Comparison of ENCODE assay signal across 19 cellular contexts in the genomic region with DNA sequence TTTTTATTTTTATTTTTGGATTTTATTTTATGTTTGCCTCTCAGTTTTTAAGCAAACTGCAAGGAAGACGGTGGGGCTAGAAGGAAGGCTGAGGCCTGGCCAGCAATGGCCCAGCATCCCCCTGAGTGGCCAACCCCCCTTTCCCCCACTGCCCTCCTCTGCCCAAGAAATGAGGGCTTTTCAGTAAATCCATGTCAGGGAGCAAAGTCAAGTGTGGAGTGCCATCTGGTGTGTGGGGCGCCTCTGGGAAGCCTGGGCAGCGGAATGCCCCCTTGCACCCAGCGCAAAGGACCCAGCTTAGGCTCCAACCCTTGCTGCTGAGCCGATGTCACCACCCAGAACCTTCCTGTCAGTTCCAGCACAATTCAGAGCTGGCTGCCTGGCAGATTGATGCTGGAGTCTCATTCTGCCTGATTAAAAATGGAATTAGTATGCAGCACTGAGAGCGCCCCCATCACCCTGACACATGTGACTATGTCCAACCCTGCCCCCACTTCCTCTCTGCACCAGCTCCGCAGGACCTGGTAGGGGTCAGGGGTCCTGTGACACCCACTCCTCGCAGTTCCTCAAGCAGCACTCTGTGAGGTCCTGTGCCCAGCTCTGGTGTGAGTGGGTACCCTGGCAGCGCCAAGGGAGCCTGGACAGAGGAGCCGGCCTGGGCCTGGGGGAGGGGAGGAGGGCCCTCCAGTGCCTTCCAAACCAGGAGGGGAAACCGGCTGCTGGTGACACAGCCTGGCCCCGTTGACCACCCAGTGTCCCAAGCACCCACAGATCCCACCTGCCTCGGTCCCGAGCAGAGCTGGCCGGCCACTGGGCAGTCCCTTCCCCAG. TPM values are rescaled to one million over a fixed set of nuclear protein-coding genes. Genes with fewer than 3 reads are reported as not detected.
DNase-seq lines count a peak whose midpoint lies in the region; ATAC-seq, FAIRE-seq and TF ChIP-seq lines count a peak whose summit lies in the region.
"Had no signal": no experiment of that assay in that cellular context is flagged by ENCODE, and none has a peak within 500 bp of the region (broad histone marks: within the 10 kb centered on the region; RNA-seq: fewer than 3 reads in every experiment).

No MANE protein-coding gene starts in this region.

- no peak for FAIRE-seq in HepG2 (lab: Jason Lieb, UNC)
- FAIRE-seq: A549, GM12891 had no signal

- no peaks in the 10 kb centered on the region for H3K9me3 Mint-ChIP-seq in activated CD4-positive, alpha-beta memory T cell treated with anti-CD3 and anti-CD28 coated beads for 36 hours
- H3K9me3 Mint-ChIP-seq: CD4-positive, CD25-positive, alpha-beta regulatory T cell had no signal

- TF ChIP-seq CTCF in RWPE2 (IDR thresholded peaks at IDR 0.05; ENCODE audit: poor library complexity, severe bottlenecking) (no peak), HepG2 (CRISPR knock-in tag; IDR thresholded peaks at IDR 0.05) (no peak), sigmoid colon (IDR thresholded peaks at IDR 0.05) (no peak), left ventricle myocardium inferior (IDR thresholded peaks at IDR 0.05; ENCODE audit: borderline replicate concordance) (no peak)

- peak overlapping the region in 10 of 11 experiments; percentile 21 to 70 (median 64); a peak in 19 of 22 replicates for H3K4me2 ChIP-seq in BLaER1 treated with 17β-estradiol and CSF1 and Interleukin-3, amounts not matched to agents 10 nM and 100 nM
- no peak overlapping the region for H3K4me2 ChIP-seq in HepG2 (ENCODE audit: low read depth, low read length)
- H3K4me2 ChIP-seq: A549 had no signal

- H3K27me3 ChIP-seq in BLaER1 treated with 17β-estradiol and CSF1 and Interleukin-3, amounts not matched to agents 10 nM and 100 nM: no peaks in the 10 kb centered on the region
- H3K27me3 ChIP-seq in RWPE2 (ENCODE audit: insufficient read depth, poor library complexity, severe bottlenecking): no peaks in the 10 kb centered on the region
- peaks cover 0 to 37% of the 10 kb centered on the region in 2 experiments; a peak in 3 of 5 replicates for H3K27me3 ChIP-seq in HepG2 (ENCODE audit: control insufficient read depth in 1 of 2, insufficient read depth in 2 of 2, low read length in 2 of 2)
- H3K27me3 ChIP-seq in sigmoid colon: peaks cover 0 to 4% (median 0%) of the 10 kb centered on the region in 3 donors
- H3K27me3 ChIP-seq in left ventricle myocardium inferior (ENCODE audit: low read depth): peaks cover 38% of the 10 kb centered on the region

- no peak for TF ChIP-seq RAD21 in HepG2 (CRISPR knock-in tag; IDR thresholded peaks at IDR 0.05)

- H3K4me3 ChIP-seq in BLaER1 treated with 17β-estradiol and CSF1 and Interleukin-3, amounts not matched to agents 10 nM and 100 nM: no peak overlapping the region
- H3K4me3 ChIP-seq in RWPE2 (ENCODE audit: severe bottlenecking) (no peak overlapping the region), HepG2 (replicated peaks in 1 of 3; ENCODE audit: insufficient read depth in 1 of 3, low read depth in 2 of 3, low read length in 3 of 3) (no peak overlapping the region), sigmoid colon (no peak overlapping the region), left ventricle myocardium inferior (no peak overlapping the region)
- H3K4me3 ChIP-seq: A549 had no signal

- peak overlapping the region in 1 of 11 experiments; percentile 14; a peak in 1 of 22 replicates for H3K27ac ChIP-seq in BLaER1 treated with 17β-estradiol and CSF1 and Interleukin-3, amounts not matched to agents 10 nM and 100 nM
- H3K27ac ChIP-seq in RWPE2 (ENCODE audit: poor library complexity, severe bottlenecking) (no peak overlapping the region), HepG2 (ENCODE audit: extremely low read length, insufficient read depth, low read length) (no peak overlapping the region), sigmoid colon (no peak overlapping the region), left ventricle myocardium inferior (replicated peaks) (no peak overlapping the region)

- POLR2A ChIA-PET in HepG2 (lab: Yijun Ruan, JAX): no interaction called here
- POLR2A ChIA-PET in activated CD4-positive, alpha-beta memory T cell treated with anti-CD3 and anti-CD28 coated beads for 36 hours (lab: Charles Lee): no interaction called here

- ATAC-seq in RWPE2 (ENCODE audit: low read depth) (no peak), HepG2 (no peak)
- ATAC-seq: A549, HCT116 had no signal

- H3K36me3 ChIP-seq in BLaER1 treated with 17β-estradiol and CSF1 and Interleukin-3, amounts not matched to agents 10 nM and 100 nM: no peaks in the 10 kb centered on the region
- H3K36me3 ChIP-seq in RWPE2 (ENCODE audit: low read depth) (no peaks in the 10 kb centered on the region), HepG2 (replicated peaks in 1 of 2; ENCODE audit: control insufficient read depth in 1 of 2, insufficient read depth in 2 of 2, low read length in 2 of 2) (no peaks in the 10 kb centered on the region), sigmoid colon (no peaks in the 10 kb centered on the region), left ventricle myocardium inferior (no peaks in the 10 kb centered on the region)

- H3K4me3 Mint-ChIP-seq in activated CD4-positive, alpha-beta memory T cell treated with anti-CD3 and anti-CD28 coated beads for 36 hours: no peak overlapping the region
- H3K4me3 Mint-ChIP-seq: CD4-positive, CD25-positive, alpha-beta regulatory T cell had no signal

- BruUV-seq in HepG2 (replicated peaks; lab: Mats Ljungman, UMichigan): no TSS peak

- H4K20me1 ChIP-seq in BLaER1 treated with 17β-estradiol and CSF1 and Interleukin-3, amounts not matched to agents 10 nM and 100 nM: no peaks in the 10 kb centered on the region
- H4K20me1 ChIP-seq in HepG2 (ENCODE audit: insufficient read depth, low read length): no peaks in the 10 kb centered on the region; the same call in 1 of the 2 replicates

- TF ChIP-seq EP300 in HepG2 (IDR thresholded peaks at IDR 0.05; ENCODE audit: low read depth in 2 of 2, low read length in 2 of 2) (no peak), HepG2 (CRISPR knock-in tag; IDR thresholded peaks at IDR 0.05; ENCODE audit: borderline replicate concordance) (no peak), sigmoid colon (IDR thresholded peaks at IDR 0.05) (no peak)

- 47% methylated on average over 9 of the region's 15 CpGs for WGBS in HepG2 (ENCODE audit: low lambda C conversion rate)
- WGBS in sigmoid colon, 2 donors: 81% methylated on average over 15 of the region's 15 CpGs

- in situ Hi-C loops in HepG2 (cut with HindIII; ENCODE audit: extremely low pct_ligation_motif_present, low pct_unique_long_range_greater_than_20kb): no loop called here

- no peaks in the 10 kb centered on the region for H3K4me1 Mint-ChIP-seq in activated CD4-positive, alpha-beta memory T cell treated with anti-CD3 and anti-CD28 coated beads for 36 hours (ENCODE audit: low read depth)

- H3K9me3 ChIP-seq in BLaER1 treated with 17β-estradiol and CSF1 and Interleukin-3, amounts not matched to agents 10 nM and 100 nM (replicated peaks in 1 of 11): no peaks in the 10 kb centered on the region
- H3K9me3 ChIP-seq in RWPE2 (ENCODE audit: severe bottlenecking) (no peaks in the 10 kb centered on the region), HepG2 (ENCODE audit: low read length) (no peaks in the 10 kb centered on the region), sigmoid colon (no peaks in the 10 kb centered on the region), left ventricle myocardium inferior (replicated peaks) (no peaks in the 10 kb centered on the region)
- H3K9me3 ChIP-seq: A549 had no signal

- no peak overlapping the region for H3K9ac ChIP-seq in BLaER1 treated with 17β-estradiol and CSF1 and Interleukin-3, amounts not matched to agents 10 nM and 100 nM
- H3K9ac ChIP-seq in HepG2 (ENCODE audit: insufficient read depth, low read depth, low read length): no peak overlapping the region

- H3K4me1 ChIP-seq in BLaER1 treated with 17β-estradiol and CSF1 and Interleukin-3, amounts not matched to agents 10 nM and 100 nM: peaks cover 14 to 48% (median 42%) of the 10 kb centered on the region in 10 experiments
- H3K4me1 ChIP-seq in RWPE2 (ENCODE audit: insufficient read depth, poor library complexity, severe bottlenecking): no peaks in the 10 kb centered on the region
- peaks cover 33% of the 10 kb centered on the region for H3K4me1 ChIP-seq in HepG2 (ENCODE audit: insufficient read depth, low read length)
- H3K4me1 ChIP-seq in sigmoid colon: no peaks in the 10 kb centered on the region
- H3K4me1 ChIP-seq in left ventricle myocardium inferior: no peaks in the 10 kb centered on the region

- DNase-seq in RWPE2 (ENCODE audit: low spot score) (peak; percentile 35), HepG2 (ENCODE audit: low spot score) (no peak), sigmoid colon (peak; percentile 48), left ventricle myocardium inferior (no peak), DMS153 treated with DMSO at 0.1 percent for 48 hours (lab: John Stamatoyannopoulos, UW; ENCODE audit: unreplicated experiment) (no peak)
- no peak for DNase-seq in activated CD4-positive, alpha-beta memory T cell treated with anti-CD3 and anti-CD28 coated beads for 36 hours
- DNase-seq: CD4-positive, CD25-positive, alpha-beta regulatory T cell; DMS79; IMR-90; NCI-H1417; NCI-H1930; NCI-H2171 treated with DMSO at 0.1 percent for 48 hours had no signal

- H2AFZ ChIP-seq in HepG2 (ENCODE audit: low read length): no peak overlapping the region

- CTCF ChIA-PET in HepG2 (lab: Yijun Ruan, JAX; ENCODE audit: low intra/inter-chr PET ratio, low total read pairs): no interaction called here
- CTCF ChIA-PET in activated CD4-positive, alpha-beta memory T cell treated with anti-CD3 and anti-CD28 coated beads for 36 hours (lab: Charles Lee): no interaction called here

- no peak overlapping the region for H3K27ac Mint-ChIP-seq in activated CD4-positive, alpha-beta memory T cell treated with anti-CD3 and anti-CD28 coated beads for 36 hours
- H3K27ac Mint-ChIP-seq: CD4-positive, CD25-positive, alpha-beta regulatory T cell had no signal

- intact Hi-C loops in HepG2 (cut with micrococcal nuclease; ENCODE audit: unreplicated experiment): no loop called here
- intact Hi-C loops in sigmoid colon (cut with DNase I): no loop called here
- intact Hi-C loops in activated CD4-positive, alpha-beta memory T cell treated with anti-CD3 and anti-CD28 coated beads for 36 hours (cut with micrococcal nuclease): no loop called here
- intact Hi-C loops in left ventricle myocardium inferior (cut with micrococcal nuclease): no loop called here

- no peaks in the 10 kb centered on the region for H3K79me2 ChIP-seq in HepG2 (ENCODE audit: insufficient read depth, low read length)

- no peaks in the 10 kb centered on the region for H3K27me3 Mint-ChIP-seq in activated CD4-positive, alpha-beta memory T cell treated with anti-CD3 and anti-CD28 coated beads for 36 hours

- H3K36me3 Mint-ChIP-seq in activated CD4-positive, alpha-beta memory T cell treated with anti-CD3 and anti-CD28 coated beads for 36 hours: no peaks in the 10 kb centered on the region
- H3K36me3 Mint-ChIP-seq: CD4-positive, CD25-positive, alpha-beta regulatory T cell had no signal

- TF ChIP-seq POLR2A in HepG2 (IDR thresholded peaks at IDR 0.05; ENCODE audit: insufficient read depth in 1 of 2, low read depth in 2 of 2, low read length in 2 of 2): no peak
- no peak for TF ChIP-seq POLR2A in sigmoid colon (IDR thresholded peaks at IDR 0.05)

RNA-seq across cellular contexts. Expression of a gene that starts 9.2 kb away (rescaled TPM):
- not detected in 2 replicates for total RNA-seq in HepG2 (2016; rRNA removed; fragmentation: Illumina TruSeq; extraction: Trizol)
- not detected in 2 replicates for total RNA-seq in HepG2 (2016; cell fraction: cytosol; rRNA removed; fragmentation: Illumina TruSeq; extraction: Trizol; ENCODE audit: low read depth)
- total RNA-seq in HepG2 (2016; cell fraction: insoluble cytoplasmic fraction; rRNA removed; fragmentation: Illumina TruSeq; extraction: Trizol): not detected in 2 replicates
- total RNA-seq in HepG2 (2016; cell fraction: membrane; rRNA removed; fragmentation: Illumina TruSeq; extraction: Trizol): not detected in 2 replicates
- total RNA-seq in HepG2 (2016; cell fraction: nucleus; rRNA removed; fragmentation: Illumina TruSeq; extraction: Trizol): not detected in 2 replicates
- not detected in 2 replicates for polyA plus RNA-seq in HepG2 (2011; rRNA removed)
- polyA plus RNA-seq in HepG2 (2011; cell fraction: cytosol; rRNA removed): not detected in 2 replicates
- not detected in 2 replicates for polyA plus RNA-seq in HepG2 (2011; cell fraction: nucleus; rRNA removed)
- not detected in 2 replicates for polyA plus RNA-seq in HepG2 (2012)
- not detected in 2 replicates for polyA plus RNA-seq in HepG2 (2016; cell fraction: cytosol; fragmentation: Illumina TruSeq; extraction: Trizol; ENCODE audit: low read depth)
- polyA plus RNA-seq in HepG2 (2016; cell fraction: insoluble cytoplasmic fraction; fragmentation: Illumina TruSeq; extraction: Trizol; ENCODE audit: low read depth): not detected in 2 replicates
- polyA plus RNA-seq in HepG2 (2016; cell fraction: membrane; fragmentation: Illumina TruSeq; extraction: Trizol; ENCODE audit: low read depth): not detected in 2 replicates
- not detected in 2 replicates for polyA plus RNA-seq in HepG2 (2016; cell fraction: nucleus; fragmentation: Illumina TruSeq; extraction: Trizol; ENCODE audit: insufficient read depth, low read depth)
- 1.1 TPM in 1 of 2 replicates, not detected in the other for polyA minus RNA-seq in HepG2 (2011; rRNA and poly(A)+ RNA removed; ENCODE audit: low replicate concordance)
- polyA minus RNA-seq in HepG2 (2011; cell fraction: cytosol; rRNA and poly(A)+ RNA removed): not detected in 2 replicates
- not detected in 2 replicates for polyA minus RNA-seq in HepG2 (2011; cell fraction: nucleus; rRNA and poly(A)+ RNA removed)
- not detected for total RNA-seq in sigmoid colon
- polyA plus RNA-seq in sigmoid colon: under 1 TPM in 1 of 3 donors, not detected in 2; 0.03 TPM
- total RNA-seq in activated CD4-positive, alpha-beta memory T cell treated with anti-CD3 and anti-CD28 coated beads for 36 hours: not detected
- total RNA-seq in left ventricle myocardium inferior: not detected
- total RNA-seq: CD4-positive, CD25-positive, alpha-beta regulatory T cell; IMR-90; LHCN-M2; NCI-H460; RPMI7951 had no signal
- polyA plus RNA-seq: CD4-positive, CD25-positive, alpha-beta regulatory T cell; IMR-90 had no signal

RNA-seq across cellular contexts. Expression of a gene that starts 37.3 kb away (rescaled TPM):
- not detected in 2 replicates for total RNA-seq in HepG2 (2016; rRNA removed; fragmentation: Illumina TruSeq; extraction: Trizol)
- not detected in 2 replicates for total RNA-seq in HepG2 (2016; cell fraction: cytosol; rRNA removed; fragmentation: Illumina TruSeq; extraction: Trizol; ENCODE audit: low read depth)
- not detected in 2 replicates for total RNA-seq in HepG2 (2016; cell fraction: insoluble cytoplasmic fraction; rRNA removed; fragmentation: Illumina TruSeq; extraction: Trizol)
- total RNA-seq in HepG2 (2016; cell fraction: membrane; rRNA removed; fragmentation: Illumina TruSeq; extraction: Trizol): not detected in 2 replicates
- total RNA-seq in HepG2 (2016; cell fraction: nucleus; rRNA removed; fragmentation: Illumina TruSeq; extraction: Trizol): not detected in 2 replicates
- not detected in 2 replicates for polyA plus RNA-seq in HepG2 (2011; rRNA removed)
- polyA plus RNA-seq in HepG2 (2011; cell fraction: cytosol; rRNA removed): not detected in 2 replicates
- polyA plus RNA-seq in HepG2 (2011; cell fraction: nucleus; rRNA removed): not detected in 2 replicates
- polyA plus RNA-seq in HepG2 (2012): not detected in 2 replicates
- not detected in 2 replicates for polyA plus RNA-seq in HepG2 (2016; cell fraction: cytosol; fragmentation: Illumina TruSeq; extraction: Trizol; ENCODE audit: low read depth)
- not detected in 2 replicates for polyA plus RNA-seq in HepG2 (2016; cell fraction: insoluble cytoplasmic fraction; fragmentation: Illumina TruSeq; extraction: Trizol; ENCODE audit: low read depth)
- polyA plus RNA-seq in HepG2 (2016; cell fraction: membrane; fragmentation: Illumina TruSeq; extraction: Trizol; ENCODE audit: low read depth): not detected in 2 replicates
- not detected in 2 replicates for polyA plus RNA-seq in HepG2 (2016; cell fraction: nucleus; fragmentation: Illumina TruSeq; extraction: Trizol; ENCODE audit: insufficient read depth, low read depth)
- polyA minus RNA-seq in HepG2 (2011; rRNA and poly(A)+ RNA removed; ENCODE audit: low replicate concordance): 0.12 TPM in 1 of 2 replicates, not detected in the other
- polyA minus RNA-seq in HepG2 (2011; cell fraction: cytosol; rRNA and poly(A)+ RNA removed): not detected in 2 replicates
- polyA minus RNA-seq in HepG2 (2011; cell fraction: nucleus; rRNA and poly(A)+ RNA removed): not detected in 2 replicates
- not detected for total RNA-seq in sigmoid colon
- polyA plus RNA-seq in sigmoid colon: under 1 TPM in 1 of 3 donors, not detected in 2; 0.10 TPM
- total RNA-seq in activated CD4-positive, alpha-beta memory T cell treated with anti-CD3 and anti-CD28 coated beads for 36 hours: not detected
- not detected for total RNA-seq in left ventricle myocardium inferior
- total RNA-seq: CD4-positive, CD25-positive, alpha-beta regulatory T cell; IMR-90; LHCN-M2; NCI-H460; RPMI7951 had no signal
- polyA plus RNA-seq: CD4-positive, CD25-positive, alpha-beta regulatory T cell; IMR-90 had no signal

Comparison
In these comparisons a context has a peak if more than half of its experiments do, and no peak if none do; other contexts are left out.
1. DNase-seq: peak in RWPE2 (single experiment) and sigmoid colon (single experiment); none in HepG2 (single experiment), activated CD4-positive, alpha-beta memory T cell treated with anti-CD3 and anti-CD28 coated beads for 36 hours (single experiment), left ventricle myocardium inferior (single experiment) and DMS153 treated with DMSO at 0.1 percent for 48 hours (single experiment).